In the genomic region with DNA sequence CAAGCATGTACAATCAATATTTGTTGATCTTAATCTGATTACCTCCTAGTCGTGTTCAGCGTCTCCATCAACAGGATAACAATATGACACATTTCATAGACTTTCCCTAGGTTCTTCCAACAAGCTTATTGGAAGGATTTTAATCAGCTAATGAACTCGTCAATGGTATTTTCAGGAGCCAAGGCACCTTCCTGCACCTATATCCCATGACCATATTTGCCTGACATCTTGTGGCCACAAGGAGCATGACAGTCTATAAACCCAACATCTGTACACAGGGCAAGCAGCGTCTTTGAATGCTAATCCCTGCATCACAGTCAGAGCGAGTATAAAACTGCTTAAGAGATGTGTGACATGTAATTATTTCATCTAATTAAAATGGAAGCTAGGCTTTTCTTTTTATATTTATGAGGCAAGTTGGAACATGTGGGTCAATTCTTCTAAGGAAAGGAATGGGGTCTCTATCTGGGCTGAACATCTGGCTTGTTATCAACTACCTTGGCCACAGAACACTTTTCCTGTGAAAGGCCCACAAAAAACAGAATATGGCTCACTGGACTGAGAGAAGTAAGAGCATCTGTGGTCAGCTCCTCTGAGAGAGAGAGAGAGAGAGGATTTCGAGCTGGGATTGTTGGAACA, we compare ENCODE assay signal across 7 cellular contexts.
A peak's percentile ranks its signal among the peaks of the same experiment; 100 is the strongest.
DNase-seq lines count a peak whose midpoint lies in the region; ATAC-seq and TF ChIP-seq lines count a peak whose summit lies in the region.

No MANE protein-coding gene starts in this region.

- H3K4me3 ChIP-seq in adrenal gland, result no peak overlapping the region

- intact Hi-C loops in adrenal gland (cut with DNase I), result no loop called here

- peak; percentile 57 for DNase-seq in ELR (ENCODE audit: low read depth)
- peak; percentile 60 for DNase-seq in NCI-H345 treated with DMSO at 0.1 percent for 48 hours (lab: John Stamatoyannopoulos, UW; ENCODE audit: unreplicated experiment)
- DNase-seq in adrenal gland, result peak in 6 of 7 donors; percentile 12 to 62 (median 22)
- peak; percentile 71 for DNase-seq in iPS-NIHi11 (ENCODE audit: low spot score)
- peak; percentile 16 for DNase-seq in stimulated activated naive B cell treated with anti-CD40 and anti-IgM and Interleukin-4, amounts not matched to agents 10 μg/mL and 1 μg/mL and 100 μg/mL, for 72 hours

- no peak for TF ChIP-seq POLR2A in adrenal gland (IDR thresholded peaks at IDR 0.05)

- no peaks in the 10 kb centered on the region for H3K9me3 Mint-ChIP-seq in stimulated activated naive B cell treated with anti-CD40 and anti-IgM and Interleukin-4, amounts not matched to agents 10 μg/mL and 1 μg/mL and 100 μg/mL, for 72 hours

- no peak overlapping the region for H3K4me3 Mint-ChIP-seq in stimulated activated naive B cell treated with anti-CD40 and anti-IgM and Interleukin-4, amounts not matched to agents 10 μg/mL and 1 μg/mL and 100 μg/mL, for 72 hours

- ATAC-seq in GM19452 (IDR thresholded peaks at IDR 0.05; ENCODE audit: unreplicated experiment), result peak; percentile 96
- ATAC-seq in HG03280 (IDR thresholded peaks at IDR 0.05; ENCODE audit: unreplicated experiment), result peak; percentile 93
- ATAC-seq in stimulated activated naive B cell treated with anti-CD40 and anti-IgM and Interleukin-4, amounts not matched to agents 10 μg/mL and 1 μg/mL and 100 μg/mL, for 72 hours (replicated peaks), result peak; percentile 92 to 97

- no peaks in the 10 kb centered on the region for H3K36me3 Mint-ChIP-seq in stimulated activated naive B cell treated with anti-CD40 and anti-IgM and Interleukin-4, amounts not matched to agents 10 μg/mL and 1 μg/mL and 100 μg/mL, for 72 hours

- peak; percentile 43 to 72 (median 60) for TF ChIP-seq CTCF in adrenal gland (IDR thresholded peaks at IDR 0.05)

- H3K4me1 ChIP-seq in adrenal gland (replicated peaks in 1 of 2), result no peaks in the 10 kb centered on the region

- no peaks in the 10 kb centered on the region for H3K27me3 Mint-ChIP-seq in stimulated activated naive B cell treated with anti-CD40 and anti-IgM and Interleukin-4, amounts not matched to agents 10 μg/mL and 1 μg/mL and 100 μg/mL, for 72 hours

- no peaks in the 10 kb centered on the region for H3K9me3 ChIP-seq in adrenal gland (replicated peaks in 1 of 3)

- peaks cover 3 to 16% of the 10 kb centered on the region in 2 donors for H3K4me1 Mint-ChIP-seq in stimulated activated naive B cell treated with anti-CD40 and anti-IgM and Interleukin-4, amounts not matched to agents 10 μg/mL and 1 μg/mL and 100 μg/mL, for 72 hours

- WGBS in adrenal gland, 4 donors, result 25 to 33% (median 30%) methylated on average over 6 of the region's 6 CpGs

- no peaks in the 10 kb centered on the region for H3K36me3 ChIP-seq in adrenal gland (replicated peaks in 1 of 2)

- H3K27me3 ChIP-seq in adrenal gland, result no peaks in the 10 kb centered on the region

- no peak overlapping the region for H3K27ac ChIP-seq in adrenal gland

- H3K27ac Mint-ChIP-seq in stimulated activated naive B cell treated with anti-CD40 and anti-IgM and Interleukin-4, amounts not matched to agents 10 μg/mL and 1 μg/mL and 100 μg/mL, for 72 hours, result no peak overlapping the region

Comparison
In these comparisons a context has a peak if more than half of its experiments do, and no peak if none do; other contexts are left out.
1. DNase-seq: peak in every context shown above with its lines; median percentile 71 in iPS-NIHi11; 60 in NCI-H345 treated with DMSO at 0.1 percent for 48 hours; 57 in ELR; 22 in adrenal gland; 16 in stimulated activated naive B cell treated with anti-CD40 and anti-IgM and Interleukin-4, amounts not matched to agents 10 μg/mL and 1 μg/mL and 100 μg/mL, for 72 hours.